In genomic region chr7:29247962-29248236, GRCh38 we compare ENCODE assay signal across 21 cellular contexts.
"Had no signal": no experiment of that assay in that cellular context is flagged by ENCODE, and none has a peak within 500 bp of the region (broad histone marks: within the 10 kb centered on the region; RNA-seq: fewer than 3 reads in every experiment).

No MANE protein-coding gene starts in this region.

- H3K9me3 ChIP-seq: upper lobe of right lung had no signal

- H3K27me3 ChIP-seq: hepatocyte, upper lobe of right lung had no signal

- H3K4me1 ChIP-seq: parathyroid adenoma, upper lobe of right lung had no signal

- ATAC-seq: activated CD4-positive, alpha-beta T cell treated with anti-CD3 and anti-CD28 coated beads for 36 hours; activated T-cell treated with anti-CD3 and anti-CD28 coated beads, Interleukin-2, amount 50 U/mL, for 4 hours; right cardiac atrium; stimulated activated memory B cell treated with anti-CD40 and anti-IgM and Interleukin-4, amounts not matched to agents 10 μg/mL and 1 μg/mL and 100 μg/mL, for 72 hours had no signal

- DNase-seq: activated CD4-positive, alpha-beta T cell treated with anti-CD3 and anti-CD28 coated beads for 36 hours; activated CD4-positive, alpha-beta T cell treated with anti-CD3 and anti-CD28 coated beads, Interleukin-2, amount 50 U/mL, for 48 hours; activated CD8-positive, alpha-beta memory T cell treated with anti-CD3 and anti-CD28 coated beads, Interleukin-2, amount 50 U/mL, for 48 hours; activated naive CD4-positive, alpha-beta T cell; activated T-cell treated with anti-CD3 and anti-CD28 coated beads, Interleukin-2, amount 50 U/mL, for 4 hours; cerebellar nuclear complex; foreskin fibroblast; left ventricle myocardium superior; midbrain; nephron progenitor cell; right cardiac atrium; stimulated activated CD4-positive, alpha-beta T cell treated with anti-CD3 and anti-CD28 coated beads, Interleukin-2, amount 100 ng/mL, for 24 hours; T-helper 9 cell; upper lobe of right lung had no signal

- H3K27ac ChIP-seq: coronary artery, epithelial cell of prostate, parathyroid adenoma, upper lobe of right lung had no signal

- H3K36me3 ChIP-seq: upper lobe of right lung had no signal

- H3K27ac Mint-ChIP-seq: activated CD4-positive, alpha-beta T cell treated with anti-CD3 and anti-CD28 coated beads for 36 hours; activated naive CD8-positive, alpha-beta T cell; activated T-helper 2 cell treated with anti-CD3 and anti-CD28 coated beads, Interferon-gamma antibody, Interleukin-2, Interleukin-4, amounts not matched to agents 10 μg/mL and 5 μg/mL and 100 μg/mL, durations not matched to agents 14 hours and 24 hours and 36 hours; nephron progenitor cell; stimulated activated memory B cell treated with anti-CD40 and anti-IgM and Interleukin-4, amounts not matched to agents 10 μg/mL and 1 μg/mL and 100 μg/mL, for 72 hours had no signal

- H3K27me3 Mint-ChIP-seq: activated naive CD8-positive, alpha-beta T cell; stimulated activated memory B cell treated with anti-CD40 and anti-IgM and Interleukin-4, amounts not matched to agents 10 μg/mL and 1 μg/mL and 100 μg/mL, for 72 hours had no signal

- H3K4me3 ChIP-seq: coronary artery, hepatocyte, upper lobe of right lung had no signal

- H3K36me3 Mint-ChIP-seq: activated naive CD8-positive, alpha-beta T cell; stimulated activated memory B cell treated with anti-CD40 and anti-IgM and Interleukin-4, amounts not matched to agents 10 μg/mL and 1 μg/mL and 100 μg/mL, for 72 hours had no signal

- H3K4me3 Mint-ChIP-seq: activated CD4-positive, alpha-beta T cell treated with anti-CD3 and anti-CD28 coated beads for 36 hours; activated naive CD8-positive, alpha-beta T cell; activated T-cell treated with anti-CD3 and anti-CD28 coated beads, Interleukin-2, amount 50 U/mL, for 4 hours; nephron progenitor cell; stimulated activated memory B cell treated with anti-CD40 and anti-IgM and Interleukin-4, amounts not matched to agents 10 μg/mL and 1 μg/mL and 100 μg/mL, for 72 hours had no signal

- H3K9me3 Mint-ChIP-seq: activated T-cell treated with anti-CD3 and anti-CD28 coated beads, Interleukin-2, amount 50 U/mL, for 4 hours; activated T-helper 2 cell treated with anti-CD3 and anti-CD28 coated beads, Interferon-gamma antibody, Interleukin-2, Interleukin-4, amounts not matched to agents 10 μg/mL and 5 μg/mL and 100 μg/mL, durations not matched to agents 14 hours and 24 hours and 36 hours; nephron progenitor cell had no signal
